In the genomic region with DNA sequence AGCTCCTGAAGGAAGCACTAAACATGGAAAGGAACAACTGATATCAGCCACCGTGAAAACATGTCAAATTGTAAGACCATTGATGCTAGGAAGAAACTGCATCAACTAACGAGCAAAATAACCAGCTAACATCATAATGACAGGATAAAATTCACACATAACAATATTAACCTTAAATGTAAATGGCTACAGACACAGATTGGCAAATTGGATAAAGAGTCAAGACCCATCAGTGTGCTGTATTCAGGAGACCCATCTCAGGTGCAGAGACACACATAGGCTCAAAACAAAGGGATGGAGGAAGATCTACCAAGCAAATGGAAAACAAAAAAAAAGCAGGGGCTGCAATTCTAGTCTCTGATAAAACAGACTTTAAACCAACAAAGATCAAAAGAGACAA, we compare ENCODE assay signal across 7 cellular contexts.
DNase-seq lines count a peak whose midpoint lies in the region; FAIRE-seq and TF ChIP-seq lines count a peak whose summit lies in the region.
"Not testable (repeated sequence)": the region's sequence is repeated elsewhere in the genome, so short reads cannot be mapped to it uniquely, and the experiment has no call there.

No MANE protein-coding gene starts in this region.

- peaks cover 0 to 14% (median 8%) of the 10 kb centered on the region in 8 donors for H3K9me3 Mint-ChIP-seq in CD4-positive, alpha-beta memory T cell
- H3K9me3 Mint-ChIP-seq in activated CD4-positive, alpha-beta T cell treated with anti-CD3 and anti-CD28 coated beads, Interleukin-2, amount 10 ng/mL, durations not matched to agents 24 days and 14 days; immature natural killer cell: not testable (repeated sequence)
- H3K9me3 Mint-ChIP-seq in activated T-helper 1 cell treated with anti-CD3 and anti-CD28 coated beads, Interleukin-12 subunit alpha, Interleukin-12 subunit beta, Interleukin-2, Interleukin-4 antibody, amounts not matched to agents 30 ng/mL and 10 ng/mL and 1 ng/mL, durations not matched to agents 14 hours and 24 hours and 36 hours, result peaks cover 17% of the 10 kb centered on the region
- H3K9me3 Mint-ChIP-seq in astrocyte (ENCODE audit: unreplicated experiment) (peaks cover 18% of the 10 kb centered on the region), nephron progenitor cell (peaks cover 60% of the 10 kb centered on the region)

- not testable (repeated sequence) for H2AFZ ChIP-seq in Loucy (ENCODE audit: low read length); astrocyte (ENCODE audit: low read depth, low read length)

- peak overlapping the region; percentile 32 for H3K9ac ChIP-seq in Loucy (ENCODE audit: low read depth, low read length, poor library complexity, severe bottlenecking)
- H3K9ac ChIP-seq in astrocyte (ENCODE audit: low read length), result not testable (repeated sequence)

- POLR2A ChIA-PET in CD4-positive, alpha-beta memory T cell (lab: Charles Lee; ENCODE audit: partially characterized antibody), result interaction anchor here (1.7 to 2.1 kb wide), 3 partner anchors 68 to 155 kb away, joined by 5 to 9 read pairs (median 7); partner anchors contain the start of genes ZNF181 and ZNF30

- H3K4me1 ChIP-seq in CD4-positive, alpha-beta memory T cell (ENCODE audit: insufficient read depth, low read length), result peaks cover 30% of the 10 kb centered on the region
- H3K4me1 ChIP-seq in Loucy (ENCODE audit: insufficient read depth, low read length, poor library complexity, severe bottlenecking); astrocyte (ENCODE audit: insufficient read depth, low read length): not testable (repeated sequence)

- not testable (repeated sequence) for DNase-seq in CD4-positive, alpha-beta memory T cell; activated CD4-positive, alpha-beta T cell treated with anti-CD3 and anti-CD28 coated beads, Interleukin-2, amount 10 ng/mL, durations not matched to agents 24 days and 14 days; activated T-helper 1 cell treated with anti-CD3 and anti-CD28 coated beads, Interleukin-12 subunit alpha, Interleukin-12 subunit beta, Interleukin-2, Interleukin-4 antibody, amounts not matched to agents 30 ng/mL and 10 ng/mL and 1 ng/mL, durations not matched to agents 14 hours and 24 hours and 36 hours (ENCODE audit: low spot score); astrocyte (ENCODE audit: low read depth); immature natural killer cell; nephron progenitor cell

- FAIRE-seq in astrocyte (lab: Jason Lieb, UNC), result not testable (repeated sequence)

- H3K36me3 Mint-ChIP-seq in CD4-positive, alpha-beta memory T cell, result peaks cover 34 to 38% of the 10 kb centered on the region in 2 donors
- peaks cover 14% of the 10 kb centered on the region for H3K36me3 Mint-ChIP-seq in activated CD4-positive, alpha-beta T cell treated with anti-CD3 and anti-CD28 coated beads, Interleukin-2, amount 10 ng/mL, durations not matched to agents 24 days and 14 days (ENCODE audit: low read depth)
- not testable (repeated sequence) for H3K36me3 Mint-ChIP-seq in activated T-helper 1 cell treated with anti-CD3 and anti-CD28 coated beads, Interleukin-12 subunit alpha, Interleukin-12 subunit beta, Interleukin-2, Interleukin-4 antibody, amounts not matched to agents 30 ng/mL and 10 ng/mL and 1 ng/mL, durations not matched to agents 14 hours and 24 hours and 36 hours (ENCODE audit: low read depth); astrocyte (ENCODE audit: low read depth, unreplicated experiment)
- H3K36me3 Mint-ChIP-seq in immature natural killer cell (peaks cover 6 to 16% (median 10%) of the 10 kb centered on the region in 3 donors), nephron progenitor cell (ENCODE audit: low read depth) (peaks cover 43% of the 10 kb centered on the region)

- H3K4me2 ChIP-seq in Loucy (ENCODE audit: low read depth, low read length, poor library complexity, severe bottlenecking), result peak overlapping the region; percentile 68
- H3K4me2 ChIP-seq in astrocyte (ENCODE audit: low read length), result not testable (repeated sequence)

- H3F3A ChIP-seq in Loucy (ENCODE audit: low read depth), result not testable (repeated sequence)

- H3K4me3 ChIP-seq in CD4-positive, alpha-beta memory T cell (ENCODE audit: low read length in 2 of 2), result peak overlapping the region in 1 of 2 donors; percentile 41
- not testable (repeated sequence) for H3K4me3 ChIP-seq in Loucy (ENCODE audit: low read length, poor library complexity, severe bottlenecking); astrocyte (ENCODE audit: insufficient read depth, low read depth, low read length)

- not testable (repeated sequence) for H3K27me3 Mint-ChIP-seq in CD4-positive, alpha-beta memory T cell; activated CD4-positive, alpha-beta T cell treated with anti-CD3 and anti-CD28 coated beads, Interleukin-2, amount 10 ng/mL, durations not matched to agents 24 days and 14 days; activated T-helper 1 cell treated with anti-CD3 and anti-CD28 coated beads, Interleukin-12 subunit alpha, Interleukin-12 subunit beta, Interleukin-2, Interleukin-4 antibody, amounts not matched to agents 30 ng/mL and 10 ng/mL and 1 ng/mL, durations not matched to agents 14 hours and 24 hours and 36 hours (ENCODE audit: insufficient read depth); astrocyte (ENCODE audit: low read depth, unreplicated experiment); immature natural killer cell (ENCODE audit: low read depth in 3 of 3); nephron progenitor cell (ENCODE audit: low read depth, poor library complexity)

- H3K27me3 ChIP-seq in CD4-positive, alpha-beta memory T cell (ENCODE audit: insufficient read depth, low read length); Loucy (ENCODE audit: insufficient read depth, low read length, poor library complexity, severe bottlenecking); astrocyte (ENCODE audit: insufficient read depth, low read length): not testable (repeated sequence)

- H3K79me2 ChIP-seq in Loucy (ENCODE audit: insufficient read depth, low read length); astrocyte (ENCODE audit: insufficient read depth, low read length): not testable (repeated sequence)

- TF ChIP-seq CTCF in Loucy (conservative IDR thresholded peaks at IDR 0.05; ENCODE audit: low read length); astrocyte (IDR thresholded peaks at IDR 0.05; ENCODE audit: insufficient read depth, low read depth, low read length); nephron progenitor cell (IDR thresholded peaks at IDR 0.05): not testable (repeated sequence)

- intact Hi-C loops in CD4-positive, alpha-beta memory T cell (cut with micrococcal nuclease), result loop anchor here (5.0 kb wide), 1 partner anchor 68 kb away; the partner anchor contains the start of gene ZNF30
- intact Hi-C loops in activated CD4-positive, alpha-beta T cell treated with anti-CD3 and anti-CD28 coated beads, Interleukin-2, amount 10 ng/mL, durations not matched to agents 24 days and 14 days (cut with micrococcal nuclease); activated T-helper 1 cell treated with anti-CD3 and anti-CD28 coated beads, Interleukin-12 subunit alpha, Interleukin-12 subunit beta, Interleukin-2, Interleukin-4 antibody, amounts not matched to agents 30 ng/mL and 10 ng/mL and 1 ng/mL, durations not matched to agents 14 hours and 24 hours and 36 hours (cut with micrococcal nuclease): not testable (repeated sequence)

- CTCF ChIA-PET in CD4-positive, alpha-beta memory T cell (lab: Charles Lee; ENCODE audit: partially characterized antibody), result interaction anchor here (2.4 to 2.9 kb wide), 2 partner anchors 18 to 20 kb away, joined by 5 to 9 read pairs; no protein-coding TSS in a partner anchor

- peak overlapping the region; percentile 68 to 99 (median 97) for H3K27ac Mint-ChIP-seq in CD4-positive, alpha-beta memory T cell
- peak overlapping the region; percentile 45 for H3K27ac Mint-ChIP-seq in activated CD4-positive, alpha-beta T cell treated with anti-CD3 and anti-CD28 coated beads, Interleukin-2, amount 10 ng/mL, durations not matched to agents 24 days and 14 days
- H3K27ac Mint-ChIP-seq in activated T-helper 1 cell treated with anti-CD3 and anti-CD28 coated beads, Interleukin-12 subunit alpha, Interleukin-12 subunit beta, Interleukin-2, Interleukin-4 antibody, amounts not matched to agents 30 ng/mL and 10 ng/mL and 1 ng/mL, durations not matched to agents 14 hours and 24 hours and 36 hours; astrocyte (ENCODE audit: unreplicated experiment); nephron progenitor cell: not testable (repeated sequence)
- H3K27ac Mint-ChIP-seq in immature natural killer cell, result peak overlapping the region; percentile 92 to 98 (median 96)

- not testable (repeated sequence) for H3K9me2 ChIP-seq in Loucy (replicated peaks; ENCODE audit: low read depth, low read length)

- not testable (repeated sequence) for H3K27ac ChIP-seq in CD4-positive, alpha-beta memory T cell (ENCODE audit: low read depth, low read length); astrocyte (ENCODE audit: low read depth, low read length)

- not testable (repeated sequence) for H3K9me3 ChIP-seq in CD4-positive, alpha-beta memory T cell (ENCODE audit: control insufficient read depth in 1 of 2, low read length in 2 of 2); Loucy (ENCODE audit: insufficient read depth, low read depth, low read length); astrocyte (ENCODE audit: insufficient read depth, low read depth, low read length)

- H3K4me3 Mint-ChIP-seq in CD4-positive, alpha-beta memory T cell, result peak overlapping the region; percentile 95 to 100 (median 99)
- peak overlapping the region; percentile 87 for H3K4me3 Mint-ChIP-seq in activated CD4-positive, alpha-beta T cell treated with anti-CD3 and anti-CD28 coated beads, Interleukin-2, amount 10 ng/mL, durations not matched to agents 24 days and 14 days
- peak overlapping the region; percentile 89 for H3K4me3 Mint-ChIP-seq in activated T-helper 1 cell treated with anti-CD3 and anti-CD28 coated beads, Interleukin-12 subunit alpha, Interleukin-12 subunit beta, Interleukin-2, Interleukin-4 antibody, amounts not matched to agents 30 ng/mL and 10 ng/mL and 1 ng/mL, durations not matched to agents 14 hours and 24 hours and 36 hours
- H3K4me3 Mint-ChIP-seq in astrocyte (ENCODE audit: unreplicated experiment) (peak overlapping the region; percentile 45), immature natural killer cell (peak overlapping the region; percentile 93 to 99 (median 98)), nephron progenitor cell (peak overlapping the region; percentile 93)

- H3K36me3 ChIP-seq in CD4-positive, alpha-beta memory T cell (ENCODE audit: insufficient read depth, low read length); Loucy (ENCODE audit: insufficient read depth, low read length); astrocyte (ENCODE audit: insufficient read depth, low read length): not testable (repeated sequence)

- H3K4me1 Mint-ChIP-seq in CD4-positive, alpha-beta memory T cell, result peaks cover 27 to 54% (median 40%) of the 10 kb centered on the region in 4 donors
- peaks cover 17% of the 10 kb centered on the region for H3K4me1 Mint-ChIP-seq in activated CD4-positive, alpha-beta T cell treated with anti-CD3 and anti-CD28 coated beads, Interleukin-2, amount 10 ng/mL, durations not matched to agents 24 days and 14 days
- H3K4me1 Mint-ChIP-seq in activated T-helper 1 cell treated with anti-CD3 and anti-CD28 coated beads, Interleukin-12 subunit alpha, Interleukin-12 subunit beta, Interleukin-2, Interleukin-4 antibody, amounts not matched to agents 30 ng/mL and 10 ng/mL and 1 ng/mL, durations not matched to agents 14 hours and 24 hours and 36 hours (ENCODE audit: low read depth), result peaks cover 23% of the 10 kb centered on the region
- not testable (repeated sequence) for H3K4me1 Mint-ChIP-seq in astrocyte (ENCODE audit: low read depth, unreplicated experiment)
- H3K4me1 Mint-ChIP-seq in immature natural killer cell (peaks cover 37 to 52% of the 10 kb centered on the region in 2 donors), nephron progenitor cell (peaks cover 14% of the 10 kb centered on the region)

- not testable (repeated sequence) for H4K20me1 ChIP-seq in Loucy (ENCODE audit: insufficient read depth, low read length, poor library complexity, severe bottlenecking); astrocyte (ENCODE audit: insufficient read depth, low read length)

Comparison
In these comparisons a context has a peak if more than half of its experiments do, and no peak if none do; other contexts are left out.
1. H3K4me3 Mint-ChIP-seq: peak in every context shown above with its lines; median percentile 99 in CD4-positive, alpha-beta memory T cell; 98 in immature natural killer cell; 93 in nephron progenitor cell; 89 in activated T-helper 1 cell treated with anti-CD3 and anti-CD28 coated beads, Interleukin-12 subunit alpha, Interleukin-12 subunit beta, Interleukin-2, Interleukin-4 antibody, amounts not matched to agents 30 ng/mL and 10 ng/mL and 1 ng/mL, durations not matched to agents 14 hours and 24 hours and 36 hours; 87 in activated CD4-positive, alpha-beta T cell treated with anti-CD3 and anti-CD28 coated beads, Interleukin-2, amount 10 ng/mL, durations not matched to agents 24 days and 14 days; 45 in astrocyte.